22 cellular contexts compared by ENCODE assay signal in genomic region chr4:167216783-167217182, GRCh38. TPM values are rescaled to one million over a fixed set of nuclear protein-coding genes. Genes with fewer than 3 reads are reported as not detected.
A peak's percentile ranks its signal among the peaks of the same experiment; 100 is the strongest.
DNase-seq lines count a peak whose midpoint lies in the region; ATAC-seq, FAIRE-seq and TF ChIP-seq lines count a peak whose summit lies in the region.
"Had no signal": no experiment of that assay in that cellular context is flagged by ENCODE, and none has a peak within 500 bp of the region (broad histone marks: within the 10 kb centered on the region; RNA-seq: fewer than 3 reads in every experiment).

No MANE protein-coding gene starts in this region.

- POLR2A ChIA-PET in PC-3 (lab: Charles Lee; ENCODE audit: unreplicated experiment), result no interaction called here

- H3F3A ChIP-seq in PC-3 (ENCODE audit: low read length, unreplicated experiment), result no peaks in the 10 kb centered on the region

- H3K9me2 ChIP-seq in PC-3 (replicated peaks; ENCODE audit: low read length), result no peaks in the 10 kb centered on the region

- H3K4me2 ChIP-seq in PC-3 (ENCODE audit: low read length), result no peak overlapping the region
- H3K4me2 ChIP-seq: BLaER1, GM23338 had no signal

- H3K9ac ChIP-seq in PC-3 (ENCODE audit: low read length), result no peak overlapping the region
- H3K9ac ChIP-seq: BLaER1 had no signal

- DNase-seq in DMS53 (lab: John Stamatoyannopoulos, UW) (peak; percentile 23), PC-3 (no peak), frontal cortex (ENCODE audit: low spot score in 2 of 2) (no peak), 8988T (no peak), GM03348 (ENCODE audit: low spot score) (no peak)
- DNase-seq: Caco-2; CD4-positive, CD25-positive, alpha-beta regulatory T cell; CD8-positive, alpha-beta T cell; DMS153; DMS79 treated with DMSO at 0.1 percent for 48 hours; GF-D8; H9 had no signal

- BruUV-seq in PC-3 (replicated peaks; lab: Mats Ljungman, UMichigan), result no TSS peak

- FAIRE-seq in frontal cortex (lab: Jason Lieb, UNC), result peak; percentile 79
- FAIRE-seq: GM12892, GM19239 had no signal

- no peaks in the 10 kb centered on the region for H3K79me2 ChIP-seq in PC-3 (ENCODE audit: low read length)

- intact Hi-C loops in PC-3 (cut with micrococcal nuclease), result loop anchor here (5.0 kb wide), 2 partner anchors 99 to 184 kb away; no protein-coding TSS in a partner anchor

- ATAC-seq in PC-3, result peak; percentile 51; the same call in 1 of the 2 replicates
- no peak for ATAC-seq in GM18520 (IDR thresholded peaks at IDR 0.05; ENCODE audit: unreplicated experiment)
- ATAC-seq: CD8-positive, alpha-beta T cell; GM23338; HCT116 had no signal

- no peak overlapping the region for H3K4me3 ChIP-seq in PC-3 (ENCODE audit: low read length)
- H3K4me3 ChIP-seq: BLaER1, GM23338 had no signal

- peaks cover 28% of the 10 kb centered on the region for H3K4me1 ChIP-seq in PC-3 (ENCODE audit: insufficient read depth, low read length)
- H3K4me1 ChIP-seq: Caco-2 had no signal

- H3K36me3 ChIP-seq in PC-3 (ENCODE audit: low read depth, low read length), result no peaks in the 10 kb centered on the region
- H3K36me3 ChIP-seq: BLaER1 had no signal

- no peak overlapping the region for H3K27ac ChIP-seq in PC-3 (ENCODE audit: low read length)
- H3K27ac ChIP-seq: BLaER1, C4-2B had no signal

- TF ChIP-seq CTCF in PC-3 (conservative IDR thresholded peaks at IDR 0.05; ENCODE audit: low read depth, low read length), result no peak

- no peaks in the 10 kb centered on the region for H4K20me1 ChIP-seq in PC-3 (ENCODE audit: low read length)
- H4K20me1 ChIP-seq: BLaER1 had no signal

- H3K9me3 ChIP-seq in PC-3 (ENCODE audit: low read length), result no peaks in the 10 kb centered on the region
- H3K9me3 ChIP-seq: BLaER1, Caco-2 had no signal

- no peaks in the 10 kb centered on the region for H3K27me3 ChIP-seq in PC-3 (ENCODE audit: low read length)
- H3K27me3 ChIP-seq: BLaER1 had no signal

- CTCF ChIA-PET in PC-3 (lab: Charles Lee), result no interaction called here

- H2AFZ ChIP-seq in PC-3 (ENCODE audit: low read length), result no peak overlapping the region
- H2AFZ ChIP-seq: GM23338 had no signal

RNA-seq across cellular contexts. Expression of gene SPOCK3, which starts 17.5 kb away (rescaled TPM):
- total RNA-seq in PC-3 (2014; rRNA removed) (1.9 and 2.2 TPM in 2 replicates), frontal cortex (23.6 TPM)
- total RNA-seq: B cell; CD4-positive, CD25-positive, alpha-beta regulatory T cell; CD8-positive, alpha-beta T cell; Daoy; G401 had no signal
